Comparison of ENCODE assay signal across 1 cellular context in genomic region chr11:74437441-74437840, GRCh38.
TF ChIP-seq lines count a peak whose summit lies in the region.

No MANE protein-coding gene starts in this region.

TF ChIP-seq in K562, 482 proteins besides CTCF, POLR2A, EP300 and RAD21 (continued from another document and continues in another):
- no peak for TF ChIP-seq ZMIZ1 (IDR thresholded peaks at IDR 0.05; ENCODE audit: low read depth in 2 of 2, low read length in 2 of 2)
- TF ChIP-seq RBM14 (IDR thresholded peaks at IDR 0.05; ENCODE audit: borderline replicate concordance, insufficient read depth, low read depth, low read length), result no peak
- TF ChIP-seq ASH1L (IDR thresholded peaks at IDR 0.05; ENCODE audit: borderline replicate concordance, low read depth, partially characterized antibody), result no peak
- no peak for TF ChIP-seq KLF13 (tag; IDR thresholded peaks at IDR 0.05; ENCODE audit: borderline replicate concordance, low read depth)
- peak; percentile 65; the same call in 1 of the 2 replicates for TF ChIP-seq TAL1 (IDR thresholded peaks at IDR 0.05)
- no peak for TF ChIP-seq ZNF134 (CRISPR knock-in tag; conservative IDR thresholded peaks at IDR 0.05)
- peak; percentile 78 for TF ChIP-seq CBFA2T2 (conservative IDR thresholded peaks at IDR 0.05)
- no peak for TF ChIP-seq PML (IDR thresholded peaks at IDR 0.05; ENCODE audit: low read length)
- no peak for TF ChIP-seq ZNF124 (CRISPR knock-in tag; IDR thresholded peaks at IDR 0.05)
- no peak for TF ChIP-seq NCOA1 (IDR thresholded peaks at IDR 0.05; ENCODE audit: low read depth)
- TF ChIP-seq ZZZ3 (IDR thresholded peaks at IDR 0.05), result no peak
- no peak for TF ChIP-seq SETDB1 (IDR thresholded peaks at IDR 0.05; ENCODE audit: low read length)
- no peak; the same call in 1 of the 2 replicates for TF ChIP-seq SMARCC2 (IDR thresholded peaks at IDR 0.05; ENCODE audit: low read depth)
- TF ChIP-seq FOSL1 (tag; conservative IDR thresholded peaks at IDR 0.05), result peak; percentile 82
- no peak for TF ChIP-seq ZNF3 (CRISPR knock-in tag; IDR thresholded peaks at IDR 0.05)
- TF ChIP-seq MXD1 (CRISPR knock-in tag; IDR thresholded peaks at IDR 0.05; ENCODE audit: borderline replicate concordance, poor library complexity, severe bottlenecking), result no peak
- TF ChIP-seq HMGN3 (IDR thresholded peaks at IDR 0.05; ENCODE audit: borderline replicate concordance, extremely low read depth, insufficient read length, low read depth, low read length), result no peak
- no peak for TF ChIP-seq ZNF282 (CRISPR knock-in tag; IDR thresholded peaks at IDR 0.05)
- TF ChIP-seq ELF1 (tag; IDR thresholded peaks at IDR 0.05), result no peak
- no peak for TF ChIP-seq ATF6 (CRISPR knock-in tag; IDR thresholded peaks at IDR 0.05)
- no peak for TF ChIP-seq ZFX (CRISPR knock-in tag; IDR thresholded peaks at IDR 0.05)
- no peak for TF ChIP-seq FOXJ2 (tag; IDR thresholded peaks at IDR 0.05)
- TF ChIP-seq, protein P1, sequence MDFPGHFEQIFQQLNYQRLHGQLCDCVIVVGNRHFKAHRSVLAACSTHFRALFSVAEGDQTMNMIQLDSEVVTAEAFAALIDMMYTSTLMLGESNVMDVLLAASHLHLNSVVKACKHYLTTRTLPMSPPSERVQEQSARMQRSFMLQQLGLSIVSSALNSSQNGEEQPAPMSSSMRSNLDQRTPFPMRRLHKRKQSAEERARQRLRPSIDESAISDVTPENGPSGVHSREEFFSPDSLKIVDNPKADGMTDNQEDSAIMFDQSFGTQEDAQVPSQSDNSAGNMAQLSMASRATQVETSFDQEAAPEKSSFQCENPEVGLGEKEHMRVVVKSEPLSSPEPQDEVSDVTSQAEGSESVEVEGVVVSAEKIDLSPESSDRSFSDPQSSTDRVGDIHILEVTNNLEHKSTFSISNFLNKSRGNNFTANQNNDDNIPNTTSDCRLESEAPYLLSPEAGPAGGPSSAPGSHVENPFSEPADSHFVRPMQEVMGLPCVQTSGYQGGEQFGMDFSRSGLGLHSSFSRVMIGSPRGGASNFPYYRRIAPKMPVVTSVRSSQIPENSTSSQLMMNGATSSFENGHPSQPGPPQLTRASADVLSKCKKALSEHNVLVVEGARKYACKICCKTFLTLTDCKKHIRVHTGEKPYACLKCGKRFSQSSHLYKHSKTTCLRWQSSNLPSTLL (IDR thresholded peaks at IDR 0.05), result no peak
- TF ChIP-seq ZNF589 (CRISPR knock-in tag; IDR thresholded peaks at IDR 0.05; ENCODE audit: low read depth), result no peak
- TF ChIP-seq ZNF561 (CRISPR knock-in tag; conservative IDR thresholded peaks at IDR 0.05), result no peak
- TF ChIP-seq ZNF444 (CRISPR knock-in tag; IDR thresholded peaks at IDR 0.05), result no peak
- TF ChIP-seq, protein P2, sequence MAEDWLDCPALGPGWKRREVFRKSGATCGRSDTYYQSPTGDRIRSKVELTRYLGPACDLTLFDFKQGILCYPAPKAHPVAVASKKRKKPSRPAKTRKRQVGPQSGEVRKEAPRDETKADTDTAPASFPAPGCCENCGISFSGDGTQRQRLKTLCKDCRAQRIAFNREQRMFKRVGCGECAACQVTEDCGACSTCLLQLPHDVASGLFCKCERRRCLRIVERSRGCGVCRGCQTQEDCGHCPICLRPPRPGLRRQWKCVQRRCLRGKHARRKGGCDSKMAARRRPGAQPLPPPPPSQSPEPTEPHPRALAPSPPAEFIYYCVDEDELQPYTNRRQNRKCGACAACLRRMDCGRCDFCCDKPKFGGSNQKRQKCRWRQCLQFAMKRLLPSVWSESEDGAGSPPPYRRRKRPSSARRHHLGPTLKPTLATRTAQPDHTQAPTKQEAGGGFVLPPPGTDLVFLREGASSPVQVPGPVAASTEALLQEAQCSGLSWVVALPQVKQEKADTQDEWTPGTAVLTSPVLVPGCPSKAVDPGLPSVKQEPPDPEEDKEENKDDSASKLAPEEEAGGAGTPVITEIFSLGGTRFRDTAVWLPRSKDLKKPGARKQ (CRISPR knock-in tag; IDR thresholded peaks at IDR 0.05), result no peak
- no peak for TF ChIP-seq U2AF2 (optimal IDR thresholded peaks at IDR 0.05; ENCODE audit: low read depth, low read length)
- TF ChIP-seq MLX (CRISPR knock-in tag; conservative IDR thresholded peaks at IDR 0.05), result no peak
- no peak for TF ChIP-seq PCBP1 (IDR thresholded peaks at IDR 0.05; ENCODE audit: low read depth, low read length, poor library complexity, severe bottlenecking)
- no peak for TF ChIP-seq ETS1 (conservative IDR thresholded peaks at IDR 0.05; ENCODE audit: control insufficient read depth, low read depth, low read length)
- TF ChIP-seq, protein P3, sequence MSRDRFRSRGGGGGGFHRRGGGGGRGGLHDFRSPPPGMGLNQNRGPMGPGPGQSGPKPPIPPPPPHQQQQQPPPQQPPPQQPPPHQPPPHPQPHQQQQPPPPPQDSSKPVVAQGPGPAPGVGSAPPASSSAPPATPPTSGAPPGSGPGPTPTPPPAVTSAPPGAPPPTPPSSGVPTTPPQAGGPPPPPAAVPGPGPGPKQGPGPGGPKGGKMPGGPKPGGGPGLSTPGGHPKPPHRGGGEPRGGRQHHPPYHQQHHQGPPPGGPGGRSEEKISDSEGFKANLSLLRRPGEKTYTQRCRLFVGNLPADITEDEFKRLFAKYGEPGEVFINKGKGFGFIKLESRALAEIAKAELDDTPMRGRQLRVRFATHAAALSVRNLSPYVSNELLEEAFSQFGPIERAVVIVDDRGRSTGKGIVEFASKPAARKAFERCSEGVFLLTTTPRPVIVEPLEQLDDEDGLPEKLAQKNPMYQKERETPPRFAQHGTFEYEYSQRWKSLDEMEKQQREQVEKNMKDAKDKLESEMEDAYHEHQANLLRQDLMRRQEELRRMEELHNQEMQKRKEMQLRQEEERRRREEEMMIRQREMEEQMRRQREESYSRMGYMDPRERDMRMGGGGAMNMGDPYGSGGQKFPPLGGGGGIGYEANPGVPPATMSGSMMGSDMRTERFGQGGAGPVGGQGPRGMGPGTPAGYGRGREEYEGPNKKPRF (IDR thresholded peaks at IDR 0.05; ENCODE audit: low read depth, low read length), result no peak
- no peak for TF ChIP-seq PREB (CRISPR knock-in tag; IDR thresholded peaks at IDR 0.05)
- no peak for TF ChIP-seq SP1 (CRISPR knock-in tag; IDR thresholded peaks at IDR 0.05)
- peak; percentile 15 to 26; a peak in 1 of 4 replicates for TF ChIP-seq KDM1A (IDR thresholded peaks at IDR 0.05)
- no peak for TF ChIP-seq ZNF780A (CRISPR knock-in tag; IDR thresholded peaks at IDR 0.05)
- no peak for TF ChIP-seq CAMTA2 (CRISPR knock-in tag; conservative IDR thresholded peaks at IDR 0.05)
- no peak for TF ChIP-seq ZNF197 (CRISPR knock-in tag; IDR thresholded peaks at IDR 0.05; ENCODE audit: low read depth)
- TF ChIP-seq KAT2B (IDR thresholded peaks at IDR 0.05; ENCODE audit: low read depth, low read length), result no peak
- no peak for TF ChIP-seq ATF4 (CRISPR knock-in tag; IDR thresholded peaks at IDR 0.05)
- TF ChIP-seq NRF1 (conservative IDR thresholded peaks at IDR 0.05 in 1 of 2, IDR thresholded peaks at IDR 0.05 in 1 of 2), result no peak
- TF ChIP-seq FOXK2 (conservative IDR thresholded peaks at IDR 0.05 in 1 of 2, IDR thresholded peaks at IDR 0.05 in 1 of 2; ENCODE audit: low read depth in 2 of 2), result no peak
- no peak for TF ChIP-seq ETV5 (CRISPR knock-in tag; IDR thresholded peaks at IDR 0.05; ENCODE audit: low read depth)
- TF ChIP-seq PHF20 (IDR thresholded peaks at IDR 0.05; ENCODE audit: partially characterized antibody), result no peak
- TF ChIP-seq, protein P4, sequence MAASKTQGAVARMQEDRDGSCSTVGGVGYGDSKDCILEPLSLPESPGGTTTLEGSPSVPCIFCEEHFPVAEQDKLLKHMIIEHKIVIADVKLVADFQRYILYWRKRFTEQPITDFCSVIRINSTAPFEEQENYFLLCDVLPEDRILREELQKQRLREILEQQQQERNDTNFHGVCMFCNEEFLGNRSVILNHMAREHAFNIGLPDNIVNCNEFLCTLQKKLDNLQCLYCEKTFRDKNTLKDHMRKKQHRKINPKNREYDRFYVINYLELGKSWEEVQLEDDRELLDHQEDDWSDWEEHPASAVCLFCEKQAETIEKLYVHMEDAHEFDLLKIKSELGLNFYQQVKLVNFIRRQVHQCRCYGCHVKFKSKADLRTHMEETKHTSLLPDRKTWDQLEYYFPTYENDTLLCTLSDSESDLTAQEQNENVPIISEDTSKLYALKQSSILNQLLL (CRISPR knock-in tag; IDR thresholded peaks at IDR 0.05; ENCODE audit: borderline replicate concordance), result no peak
- no peak for TF ChIP-seq ZFP1 (CRISPR knock-in tag; IDR thresholded peaks at IDR 0.05)
- peak; percentile 54; the same call in 1 of the 2 replicates for TF ChIP-seq ATF3 (IDR thresholded peaks at IDR 0.05)
- TF ChIP-seq ATF3 (CRISPR knock-in tag; conservative IDR thresholded peaks at IDR 0.05), result no peak
